ENCODE assay signal across 17 cellular contexts in genomic region chr4:8905236-8905772, GRCh38. TPM values are rescaled to one million over a fixed set of nuclear protein-coding genes. Genes with fewer than 3 reads are reported as not detected.
"Had no signal": no experiment of that assay in that cellular context is flagged by ENCODE, and none has a peak within 500 bp of the region (broad histone marks: within the 10 kb centered on the region; RNA-seq: fewer than 3 reads in every experiment).

No MANE protein-coding gene starts in this region.

- H3K4me1 Mint-ChIP-seq: central memory CD8-positive, alpha-beta T cell; neural progenitor cell; stimulated activated effector memory CD8-positive, alpha-beta T cell treated with anti-CD3 and anti-CD28 coated beads, Interleukin-12 subunit alpha, Interleukin-12 subunit beta, amount 100 ng/mL, for 72 hours had no signal

- H3K4me1 ChIP-seq: neural progenitor cell, parathyroid adenoma, tibial artery had no signal

- H3K36me3 ChIP-seq: esophagus muscularis mucosa, neural progenitor cell, tibial artery had no signal

- H3K27ac ChIP-seq: esophagus muscularis mucosa, neural progenitor cell, parathyroid adenoma, tibial artery had no signal

- H3K27ac Mint-ChIP-seq: neural progenitor cell; stimulated activated effector memory CD8-positive, alpha-beta T cell treated with anti-CD3 and anti-CD28 coated beads, Interleukin-12 subunit alpha, Interleukin-12 subunit beta, amount 100 ng/mL, for 72 hours had no signal

- H3K4me3 Mint-ChIP-seq: central memory CD8-positive, alpha-beta T cell; neural progenitor cell; stimulated activated effector memory CD8-positive, alpha-beta T cell treated with anti-CD3 and anti-CD28 coated beads, Interleukin-12 subunit alpha, Interleukin-12 subunit beta, amount 100 ng/mL, for 72 hours had no signal

- DNase-seq: activated CD4-positive, alpha-beta T cell treated with anti-CD3 and anti-CD28 coated beads for 1 hour; activated CD4-positive, alpha-beta T cell treated with anti-CD3 and anti-CD28 coated beads, Interleukin-2, amount 50 U/mL, for 48 hours; activated T-cell treated with anti-CD3 and anti-CD28 coated beads, Interleukin-2, amount 50 U/mL, for 48 hours; mesenchymal stem cell; retina; SW 1271 had no signal

- H3K27me3 Mint-ChIP-seq: central memory CD8-positive, alpha-beta T cell had no signal

- H3K4me3 ChIP-seq: esophagus muscularis mucosa, neural progenitor cell, smooth muscle cell, tibial artery had no signal

- H3K36me3 Mint-ChIP-seq: neural progenitor cell; stimulated activated effector memory CD8-positive, alpha-beta T cell treated with anti-CD3 and anti-CD28 coated beads, Interleukin-12 subunit alpha, Interleukin-12 subunit beta, amount 100 ng/mL, for 72 hours had no signal

RNA-seq across cellular contexts. Expression of gene HMX1, which starts 33.7 kb away (rescaled TPM):
- total RNA-seq: dermis microvascular lymphatic vessel endothelial cell, fibroblast of villous mesenchyme, left lobe of liver, smooth muscle cell had no signal
- polyA plus RNA-seq: adipose tissue, smooth muscle cell had no signal
